ENCODE assay signal across 31 cellular contexts in genomic region chr15:60095711-60096110, GRCh38.
DNase-seq lines count a peak whose midpoint lies in the region; ATAC-seq and TF ChIP-seq lines count a peak whose summit lies in the region.
"Had no signal": no experiment of that assay in that cellular context is flagged by ENCODE, and none has a peak within 500 bp of the region (broad histone marks: within the 10 kb centered on the region; RNA-seq: fewer than 3 reads in every experiment).

No MANE protein-coding gene starts in this region.

- dilution Hi-C loops in IMR-90 (cut with HindIII; ENCODE audit: low sequenced_read_pairs, unreplicated experiment), result no loop called here

- H3K9me3 ChIP-seq in IMR-90 (ENCODE audit: control insufficient read depth, insufficient read depth, low read length) (no peaks in the 10 kb centered on the region; the same call in 1 of the 2 replicates), mesenchymal stem cell (ENCODE audit: control insufficient read depth, low read length) (peaks cover 5% of the 10 kb centered on the region), esophagus muscularis mucosa (peaks cover 0 to 8% (median 2%) of the 10 kb centered on the region in 4 donors)
- H3K9me3 ChIP-seq: upper lobe of right lung had no signal

- H3K79me1 ChIP-seq in IMR-90 (ENCODE audit: low read depth in 1 of 2, low read length in 2 of 2) (no peaks in the 10 kb centered on the region), mesenchymal stem cell (replicated peaks; ENCODE audit: low read length, poor library complexity, severe bottlenecking) (no peaks in the 10 kb centered on the region)

- H4K20me1 ChIP-seq in IMR-90 (ENCODE audit: insufficient read depth, low read length), result no peaks in the 10 kb centered on the region

- ATAC-seq in IMR-90 (ENCODE audit: low read depth), result no peak
- ATAC-seq: foreskin keratinocyte, HepG2, natural killer cell, Panc1, upper lobe of right lung had no signal

- peaks cover 17% of the 10 kb centered on the region for H3K27me3 Mint-ChIP-seq in nephron progenitor cell (ENCODE audit: low read depth, poor library complexity)

- H3K27ac ChIP-seq in IMR-90 (ENCODE audit: insufficient read depth, low read length) (no peak overlapping the region), mesenchymal stem cell (ENCODE audit: low read length, poor library complexity, severe bottlenecking) (no peak overlapping the region), esophagus muscularis mucosa (replicated peaks in 1 of 4) (no peak overlapping the region)
- H3K27ac ChIP-seq: foreskin keratinocyte, HL-60, upper lobe of right lung had no signal

- H3K4me3 ChIP-seq in IMR-90 (ENCODE audit: insufficient read depth, low read depth, low read length) (no peak overlapping the region), astrocyte of the spinal cord (ENCODE audit: low read depth, low read length) (no peak overlapping the region), mesenchymal stem cell (ENCODE audit: insufficient read depth in 1 of 2, low read depth in 1 of 2, low read length in 2 of 2) (no peak overlapping the region), esophagus muscularis mucosa (no peak overlapping the region)
- H3K4me3 ChIP-seq: upper lobe of right lung had no signal

- H3K4me1 Mint-ChIP-seq in nephron progenitor cell, result peaks cover 30% of the 10 kb centered on the region
- H3K4me1 Mint-ChIP-seq: natural killer cell had no signal

- TF ChIP-seq RAD21 in IMR-90 (IDR thresholded peaks at IDR 0.05; ENCODE audit: low read length), result no peak

- H2BK15ac ChIP-seq in IMR-90 (ENCODE audit: low read depth, low read length), result no peak overlapping the region
- no peak overlapping the region for H2BK15ac ChIP-seq in mesenchymal stem cell (ENCODE audit: low read depth, poor library complexity, severe bottlenecking)

- H3K14ac ChIP-seq in IMR-90 (replicated peaks; ENCODE audit: low read depth, low read length) (peak overlapping the region; percentile 19; the same call in 1 of the 2 replicates), mesenchymal stem cell (ENCODE audit: low read length in 2 of 2) (no peak overlapping the region)

- WGBS in IMR-90 (ENCODE audit: extremely low coverage in 2 of 2, insufficient read length in 1 of 2), 2 experiments, result 50% methylated on average over 1 of the region's 2 CpGs; no CpG with 5 or more reads in 1 of the 2 experiments
- WGBS in mesenchymal stem cell, result 62% methylated on average over 2 of the region's 2 CpGs
- WGBS in esophagus muscularis mucosa, result 93% methylated on average over 2 of the region's 2 CpGs

- H2AK5ac ChIP-seq in IMR-90 (ENCODE audit: low read depth, low read length), result no peak overlapping the region
- H2AK5ac ChIP-seq in mesenchymal stem cell (ENCODE audit: low read length, severe bottlenecking), result no peak overlapping the region

- no peak overlapping the region for H4K5ac ChIP-seq in IMR-90 (ENCODE audit: low read depth, low read length)

- H3K36me3 Mint-ChIP-seq in nephron progenitor cell (ENCODE audit: low read depth), result peaks cover 21% of the 10 kb centered on the region
- H3K36me3 Mint-ChIP-seq: activated CD4-positive, alpha-beta memory T cell treated with anti-CD3 and anti-CD28 coated beads for 36 hours; natural killer cell had no signal

- peak overlapping the region; percentile 38 for H2BK5ac ChIP-seq in IMR-90 (ENCODE audit: low read depth, low read length, poor library complexity, severe bottlenecking)
- no peak overlapping the region for H2BK5ac ChIP-seq in mesenchymal stem cell (ENCODE audit: low read depth, low read length, poor library complexity, severe bottlenecking)

- peaks cover 27% of the 10 kb centered on the region for H3K9me3 Mint-ChIP-seq in nephron progenitor cell
- H3K9me3 Mint-ChIP-seq: activated naive CD4-positive, alpha-beta T cell treated with anti-CD3 and anti-CD28 coated beads for 36 hours; CD4-positive, alpha-beta T cell; natural killer cell had no signal

- H3K27me3 ChIP-seq in IMR-90 (ENCODE audit: control insufficient read depth, insufficient read depth, low read length) (no peaks in the 10 kb centered on the region), mesenchymal stem cell (ENCODE audit: control insufficient read depth in 1 of 2, insufficient read depth in 1 of 2, low read length in 2 of 2) (no peaks in the 10 kb centered on the region), esophagus muscularis mucosa (peaks cover 0 to 46% (median 0%) of the 10 kb centered on the region in 4 donors)
- H3K27me3 ChIP-seq: upper lobe of right lung had no signal

- H3K4me1 ChIP-seq in IMR-90 (ENCODE audit: control insufficient read depth, insufficient read depth, low read length) (peaks cover under 1% of the 10 kb centered on the region; the same call in 1 of the 2 replicates), mesenchymal stem cell (ENCODE audit: control insufficient read depth, insufficient read depth, low read depth, low read length) (no peaks in the 10 kb centered on the region), esophagus muscularis mucosa (no peaks in the 10 kb centered on the region)

- H3K9me1 ChIP-seq in IMR-90 (ENCODE audit: insufficient read depth, low read length), result no peaks in the 10 kb centered on the region

- no peak overlapping the region for H3K56ac ChIP-seq in IMR-90 (ENCODE audit: extremely low read depth, insufficient read depth, low read length)

- TF ChIP-seq CTCF in IMR-90 (conservative IDR thresholded peaks at IDR 0.05; ENCODE audit: low read depth, low read length) (no peak), astrocyte of the spinal cord (IDR thresholded peaks at IDR 0.05; ENCODE audit: low read depth, low read length) (no peak), esophagus muscularis mucosa (IDR thresholded peaks at IDR 0.05) (no peak), nephron progenitor cell (IDR thresholded peaks at IDR 0.05) (no peak)

- no peak overlapping the region for H2AK9ac ChIP-seq in IMR-90 (replicated peaks; ENCODE audit: low read depth, low read length, poor library complexity)

- H3K36me3 ChIP-seq in IMR-90 (ENCODE audit: control insufficient read depth, insufficient read depth, low read length) (no peaks in the 10 kb centered on the region), mesenchymal stem cell (ENCODE audit: control insufficient read depth in 1 of 2, insufficient read depth in 2 of 2, low read depth in 1 of 2, low read length in 2 of 2) (no peaks in the 10 kb centered on the region), esophagus muscularis mucosa (no peaks in the 10 kb centered on the region)
- H3K36me3 ChIP-seq: upper lobe of right lung had no signal

- peak overlapping the region; percentile 53 for H2AFZ ChIP-seq in IMR-90 (replicated peaks; ENCODE audit: low read length, poor library complexity)
- H2AFZ ChIP-seq in mesenchymal stem cell (ENCODE audit: low read depth, low read length), result no peak overlapping the region

- no peak overlapping the region for H3K27ac Mint-ChIP-seq in nephron progenitor cell
- H3K27ac Mint-ChIP-seq: activated CD4-positive, alpha-beta memory T cell treated with anti-CD3 and anti-CD28 coated beads for 36 hours; activated naive CD4-positive, alpha-beta T cell treated with anti-CD3 and anti-CD28 coated beads for 36 hours; CD4-positive, alpha-beta T cell; natural killer cell had no signal

- intact Hi-C loops in IMR-90 (cut with micrococcal nuclease) (no loop called here), esophagus muscularis mucosa (cut with DNase I) (no loop called here)

- H3K9ac ChIP-seq in IMR-90 (ENCODE audit: low read depth, low read length), result no peak overlapping the region
- H3K9ac ChIP-seq in mesenchymal stem cell (ENCODE audit: low read length), result peak overlapping the region; percentile 16

- no peak overlapping the region for H3K4me3 Mint-ChIP-seq in nephron progenitor cell
- H3K4me3 Mint-ChIP-seq: activated CD4-positive, alpha-beta memory T cell treated with anti-CD3 and anti-CD28 coated beads for 36 hours; activated naive CD4-positive, alpha-beta T cell treated with anti-CD3 and anti-CD28 coated beads for 36 hours; CD4-positive, alpha-beta T cell; natural killer cell had no signal

- H4K91ac ChIP-seq in IMR-90 (ENCODE audit: insufficient read depth, low read depth, low read length) (no peak overlapping the region), mesenchymal stem cell (ENCODE audit: low read length) (no peak overlapping the region)

- H3K4ac ChIP-seq in IMR-90 (ENCODE audit: low read depth, low read length), result no peak overlapping the region
- H3K4ac ChIP-seq in mesenchymal stem cell (ENCODE audit: low read depth in 1 of 2, low read length in 2 of 2), result no peak overlapping the region

- H2BK120ac ChIP-seq in IMR-90 (ENCODE audit: low read depth, low read length) (no peak overlapping the region; the same call in 1 of the 2 replicates), mesenchymal stem cell (ENCODE audit: low read depth, low read length) (no peak overlapping the region)

- POLR2A ChIA-PET in IMR-90 (lab: Charles Lee; ENCODE audit: unreplicated experiment), result no interaction called here

- TF ChIP-seq POLR2A in IMR-90 (IDR thresholded peaks at IDR 0.05; ENCODE audit: low read depth, low read length), result no peak
- no peak for TF ChIP-seq POLR2A in esophagus muscularis mucosa (IDR thresholded peaks at IDR 0.05; ENCODE audit: low read depth)

- H2BK12ac ChIP-seq in mesenchymal stem cell (ENCODE audit: low read length in 2 of 2), result no peak overlapping the region

- BruUV-seq in IMR-90 (replicated peaks; lab: Mats Ljungman, UMichigan), result no TSS peak

- DNase-seq in AG08395 (ENCODE audit: low spot score), result peak; percentile 4
- peak; percentile 29 for DNase-seq in IMR-90
- peak; percentile 54 for DNase-seq in astrocyte of the spinal cord (ENCODE audit: low read depth, low spot score)
- no peak for DNase-seq in mesenchymal stem cell
- no peak for DNase-seq in esophagus muscularis mucosa (ENCODE audit: extremely low spot score)
- DNase-seq in COLO829 (ENCODE audit: low spot score), result no peak
- no peak for DNase-seq in stimulated activated CD4-positive, alpha-beta T cell treated with anti-CD3 and anti-CD28 coated beads, Interleukin-12 subunit alpha, Interleukin-12 subunit beta, amount 100 ng/mL, for 4 hours
- no peak for DNase-seq in nephron progenitor cell
- DNase-seq: 8988T; activated CD4-positive, alpha-beta memory T cell treated with anti-CD3 and anti-CD28 coated beads for 36 hours; activated CD4-positive, alpha-beta T cell treated with anti-CD3 and anti-CD28 coated beads for 1 hour; activated naive CD4-positive, alpha-beta T cell treated with anti-CD3 and anti-CD28 coated beads for 36 hours; amniotic stem cell; CD4-positive, alpha-beta T cell; effector CD4-positive, alpha-beta T cell; foreskin keratinocyte; H7; head of caudate nucleus; Kasumi-1; kidney; natural killer cell; NCI-H1417 treated with DMSO at 0.1 percent for 48 hours; NCI-H2081; NCI-H2227 treated with DMSO at 0.1 percent for 48 hours; NCI-H69; SIG-M5; stimulated activated naive CD4-positive, alpha-beta T cell; upper lobe of right lung had no signal

- no peak overlapping the region for H2BK20ac ChIP-seq in IMR-90 (ENCODE audit: low read depth, low read length)

- H3K23ac ChIP-seq in IMR-90 (ENCODE audit: low read depth, low read length), result no peak overlapping the region
- H3K23ac ChIP-seq in mesenchymal stem cell (ENCODE audit: low read length in 2 of 2), result no peak overlapping the region

- H4K8ac ChIP-seq in IMR-90 (ENCODE audit: low read depth in 2 of 2, low read length in 2 of 2), result 0 out of 4 replicates have a peak overlapping the region, but pooled peaks of 1 of the 2 experiments have one; percentile 1
- no peak overlapping the region for H4K8ac ChIP-seq in mesenchymal stem cell (ENCODE audit: low read length)

- in situ Hi-C loops in IMR-90 (cut with MboI; ENCODE audit: low sequenced_read_pairs) (no loop called here), astrocyte of the spinal cord (cut with HindIII; ENCODE audit: low sequenced_read_pairs) (no loop called here)

- CTCF ChIA-PET in IMR-90 (lab: Yijun Ruan, JAX), result no interaction called here

- H3K18ac ChIP-seq in IMR-90 (ENCODE audit: low read depth, low read length) (no peak overlapping the region; the same call in 1 of the 2 replicates), mesenchymal stem cell (ENCODE audit: low read depth in 1 of 2, low read length in 2 of 2) (no peak overlapping the region)

- TF ChIP-seq EP300 in esophagus muscularis mucosa (IDR thresholded peaks at IDR 0.05), result no peak

- H3K4me2 ChIP-seq in IMR-90 (ENCODE audit: low read depth, low read length) (no peak overlapping the region), mesenchymal stem cell (ENCODE audit: low read length, poor library complexity, severe bottlenecking) (no peak overlapping the region)

Comparison
In these comparisons a context has a peak if more than half of its experiments do, and no peak if none do; other contexts are left out.
1. DNase-seq: peak in AG08395 (single experiment), IMR-90 (single experiment) and astrocyte of the spinal cord (single experiment); none in mesenchymal stem cell (single experiment), esophagus muscularis mucosa (single experiment), COLO829 (single experiment), stimulated activated CD4-positive, alpha-beta T cell treated with anti-CD3 and anti-CD28 coated beads, Interleukin-12 subunit alpha, Interleukin-12 subunit beta, amount 100 ng/mL, for 4 hours (single experiment) and nephron progenitor cell (single experiment).